2 cellular contexts compared by ENCODE assay signal in the genomic region with DNA sequence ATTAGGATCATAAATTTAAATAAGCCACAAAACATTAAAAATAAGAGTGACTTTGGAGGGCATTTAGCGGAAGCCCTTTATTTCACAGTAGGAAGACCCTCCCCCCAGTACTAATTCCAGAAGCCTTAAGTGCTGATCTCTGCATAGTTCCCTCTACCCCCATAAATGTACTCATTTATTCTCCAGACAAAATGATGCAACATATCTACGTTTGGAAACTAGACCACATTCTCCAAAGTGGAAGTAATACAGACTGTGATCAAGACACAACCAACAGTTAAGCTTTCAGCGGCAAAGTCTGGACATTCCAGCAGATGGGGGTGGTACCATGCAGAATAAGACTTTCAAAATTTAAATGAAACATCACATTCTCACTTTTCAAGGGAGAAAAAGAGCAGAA.
TF ChIP-seq lines count a peak whose summit lies in the region.

No MANE protein-coding gene starts in this region.

TF ChIP-seq in HCT116, 20 proteins besides CTCF, POLR2A, EP300 and RAD21 (continued from another document):
- TF ChIP-seq, protein P1, sequence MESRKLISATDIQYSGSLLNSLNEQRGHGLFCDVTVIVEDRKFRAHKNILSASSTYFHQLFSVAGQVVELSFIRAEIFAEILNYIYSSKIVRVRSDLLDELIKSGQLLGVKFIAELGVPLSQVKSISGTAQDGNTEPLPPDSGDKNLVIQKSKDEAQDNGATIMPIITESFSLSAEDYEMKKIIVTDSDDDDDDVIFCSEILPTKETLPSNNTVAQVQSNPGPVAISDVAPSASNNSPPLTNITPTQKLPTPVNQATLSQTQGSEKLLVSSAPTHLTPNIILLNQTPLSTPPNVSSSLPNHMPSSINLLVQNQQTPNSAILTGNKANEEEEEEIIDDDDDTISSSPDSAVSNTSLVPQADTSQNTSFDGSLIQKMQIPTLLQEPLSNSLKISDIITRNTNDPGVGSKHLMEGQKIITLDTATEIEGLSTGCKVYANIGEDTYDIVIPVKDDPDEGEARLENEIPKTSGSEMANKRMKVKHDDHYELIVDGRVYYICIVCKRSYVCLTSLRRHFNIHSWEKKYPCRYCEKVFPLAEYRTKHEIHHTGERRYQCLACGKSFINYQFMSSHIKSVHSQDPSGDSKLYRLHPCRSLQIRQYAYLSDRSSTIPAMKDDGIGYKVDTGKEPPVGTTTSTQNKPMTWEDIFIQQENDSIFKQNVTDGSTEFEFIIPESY (IDR thresholded peaks at IDR 0.05; ENCODE audit: extremely low read depth, insufficient replicate concordance, low read length), result no peak
- TF ChIP-seq, protein P2, sequence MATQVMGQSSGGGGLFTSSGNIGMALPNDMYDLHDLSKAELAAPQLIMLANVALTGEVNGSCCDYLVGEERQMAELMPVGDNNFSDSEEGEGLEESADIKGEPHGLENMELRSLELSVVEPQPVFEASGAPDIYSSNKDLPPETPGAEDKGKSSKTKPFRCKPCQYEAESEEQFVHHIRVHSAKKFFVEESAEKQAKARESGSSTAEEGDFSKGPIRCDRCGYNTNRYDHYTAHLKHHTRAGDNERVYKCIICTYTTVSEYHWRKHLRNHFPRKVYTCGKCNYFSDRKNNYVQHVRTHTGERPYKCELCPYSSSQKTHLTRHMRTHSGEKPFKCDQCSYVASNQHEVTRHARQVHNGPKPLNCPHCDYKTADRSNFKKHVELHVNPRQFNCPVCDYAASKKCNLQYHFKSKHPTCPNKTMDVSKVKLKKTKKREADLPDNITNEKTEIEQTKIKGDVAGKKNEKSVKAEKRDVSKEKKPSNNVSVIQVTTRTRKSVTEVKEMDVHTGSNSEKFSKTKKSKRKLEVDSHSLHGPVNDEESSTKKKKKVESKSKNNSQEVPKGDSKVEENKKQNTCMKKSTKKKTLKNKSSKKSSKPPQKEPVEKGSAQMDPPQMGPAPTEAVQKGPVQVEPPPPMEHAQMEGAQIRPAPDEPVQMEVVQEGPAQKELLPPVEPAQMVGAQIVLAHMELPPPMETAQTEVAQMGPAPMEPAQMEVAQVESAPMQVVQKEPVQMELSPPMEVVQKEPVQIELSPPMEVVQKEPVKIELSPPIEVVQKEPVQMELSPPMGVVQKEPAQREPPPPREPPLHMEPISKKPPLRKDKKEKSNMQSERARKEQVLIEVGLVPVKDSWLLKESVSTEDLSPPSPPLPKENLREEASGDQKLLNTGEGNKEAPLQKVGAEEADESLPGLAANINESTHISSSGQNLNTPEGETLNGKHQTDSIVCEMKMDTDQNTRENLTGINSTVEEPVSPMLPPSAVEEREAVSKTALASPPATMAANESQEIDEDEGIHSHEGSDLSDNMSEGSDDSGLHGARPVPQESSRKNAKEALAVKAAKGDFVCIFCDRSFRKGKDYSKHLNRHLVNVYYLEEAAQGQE (IDR thresholded peaks at IDR 0.05; ENCODE audit: low read depth), result no peak
- no peak for TF ChIP-seq YY1 (IDR thresholded peaks at IDR 0.05; ENCODE audit: extremely low read depth, insufficient replicate concordance, low read depth, low read length)
- TF ChIP-seq ELF1 (IDR thresholded peaks at IDR 0.05; ENCODE audit: borderline replicate concordance, low read depth), result no peak
- no peak for TF ChIP-seq ZFX (IDR thresholded peaks at IDR 0.05)

TF ChIP-seq in WTC11, 78 proteins besides CTCF, POLR2A, EP300 and RAD21 (continued from another document):
- TF ChIP-seq, protein P3, sequence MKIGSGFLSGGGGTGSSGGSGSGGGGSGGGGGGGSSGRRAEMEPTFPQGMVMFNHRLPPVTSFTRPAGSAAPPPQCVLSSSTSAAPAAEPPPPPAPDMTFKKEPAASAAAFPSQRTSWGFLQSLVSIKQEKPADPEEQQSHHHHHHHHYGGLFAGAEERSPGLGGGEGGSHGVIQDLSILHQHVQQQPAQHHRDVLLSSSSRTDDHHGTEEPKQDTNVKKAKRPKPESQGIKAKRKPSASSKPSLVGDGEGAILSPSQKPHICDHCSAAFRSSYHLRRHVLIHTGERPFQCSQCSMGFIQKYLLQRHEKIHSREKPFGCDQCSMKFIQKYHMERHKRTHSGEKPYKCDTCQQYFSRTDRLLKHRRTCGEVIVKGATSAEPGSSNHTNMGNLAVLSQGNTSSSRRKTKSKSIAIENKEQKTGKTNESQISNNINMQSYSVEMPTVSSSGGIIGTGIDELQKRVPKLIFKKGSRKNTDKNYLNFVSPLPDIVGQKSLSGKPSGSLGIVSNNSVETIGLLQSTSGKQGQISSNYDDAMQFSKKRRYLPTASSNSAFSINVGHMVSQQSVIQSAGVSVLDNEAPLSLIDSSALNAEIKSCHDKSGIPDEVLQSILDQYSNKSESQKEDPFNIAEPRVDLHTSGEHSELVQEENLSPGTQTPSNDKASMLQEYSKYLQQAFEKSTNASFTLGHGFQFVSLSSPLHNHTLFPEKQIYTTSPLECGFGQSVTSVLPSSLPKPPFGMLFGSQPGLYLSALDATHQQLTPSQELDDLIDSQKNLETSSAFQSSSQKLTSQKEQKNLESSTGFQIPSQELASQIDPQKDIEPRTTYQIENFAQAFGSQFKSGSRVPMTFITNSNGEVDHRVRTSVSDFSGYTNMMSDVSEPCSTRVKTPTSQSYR (CRISPR knock-in tag; IDR thresholded peaks at IDR 0.05), result no peak
- no peak for TF ChIP-seq TEAD1 (CRISPR knock-in tag; IDR thresholded peaks at IDR 0.05)
- TF ChIP-seq TP53 (CRISPR knock-in tag; IDR thresholded peaks at IDR 0.05), result no peak
- TF ChIP-seq, protein P4, sequence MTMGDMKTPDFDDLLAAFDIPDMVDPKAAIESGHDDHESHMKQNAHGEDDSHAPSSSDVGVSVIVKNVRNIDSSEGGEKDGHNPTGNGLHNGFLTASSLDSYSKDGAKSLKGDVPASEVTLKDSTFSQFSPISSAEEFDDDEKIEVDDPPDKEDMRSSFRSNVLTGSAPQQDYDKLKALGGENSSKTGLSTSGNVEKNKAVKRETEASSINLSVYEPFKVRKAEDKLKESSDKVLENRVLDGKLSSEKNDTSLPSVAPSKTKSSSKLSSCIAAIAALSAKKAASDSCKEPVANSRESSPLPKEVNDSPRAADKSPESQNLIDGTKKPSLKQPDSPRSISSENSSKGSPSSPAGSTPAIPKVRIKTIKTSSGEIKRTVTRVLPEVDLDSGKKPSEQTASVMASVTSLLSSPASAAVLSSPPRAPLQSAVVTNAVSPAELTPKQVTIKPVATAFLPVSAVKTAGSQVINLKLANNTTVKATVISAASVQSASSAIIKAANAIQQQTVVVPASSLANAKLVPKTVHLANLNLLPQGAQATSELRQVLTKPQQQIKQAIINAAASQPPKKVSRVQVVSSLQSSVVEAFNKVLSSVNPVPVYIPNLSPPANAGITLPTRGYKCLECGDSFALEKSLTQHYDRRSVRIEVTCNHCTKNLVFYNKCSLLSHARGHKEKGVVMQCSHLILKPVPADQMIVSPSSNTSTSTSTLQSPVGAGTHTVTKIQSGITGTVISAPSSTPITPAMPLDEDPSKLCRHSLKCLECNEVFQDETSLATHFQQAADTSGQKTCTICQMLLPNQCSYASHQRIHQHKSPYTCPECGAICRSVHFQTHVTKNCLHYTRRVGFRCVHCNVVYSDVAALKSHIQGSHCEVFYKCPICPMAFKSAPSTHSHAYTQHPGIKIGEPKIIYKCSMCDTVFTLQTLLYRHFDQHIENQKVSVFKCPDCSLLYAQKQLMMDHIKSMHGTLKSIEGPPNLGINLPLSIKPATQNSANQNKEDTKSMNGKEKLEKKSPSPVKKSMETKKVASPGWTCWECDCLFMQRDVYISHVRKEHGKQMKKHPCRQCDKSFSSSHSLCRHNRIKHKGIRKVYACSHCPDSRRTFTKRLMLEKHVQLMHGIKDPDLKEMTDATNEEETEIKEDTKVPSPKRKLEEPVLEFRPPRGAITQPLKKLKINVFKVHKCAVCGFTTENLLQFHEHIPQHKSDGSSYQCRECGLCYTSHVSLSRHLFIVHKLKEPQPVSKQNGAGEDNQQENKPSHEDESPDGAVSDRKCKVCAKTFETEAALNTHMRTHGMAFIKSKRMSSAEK (CRISPR knock-in tag; IDR thresholded peaks at IDR 0.05; ENCODE audit: borderline replicate concordance), result no peak
- no peak for TF ChIP-seq TEAD4 (CRISPR knock-in tag; IDR thresholded peaks at IDR 0.05)
- TF ChIP-seq IRF2 (CRISPR knock-in tag; IDR thresholded peaks at IDR 0.05; ENCODE audit: borderline replicate concordance, low read depth), result no peak
- no peak for TF ChIP-seq FOXJ3 (CRISPR knock-in tag; IDR thresholded peaks at IDR 0.05; ENCODE audit: borderline replicate concordance)
- no peak for TF ChIP-seq ZNF219 (CRISPR knock-in tag; IDR thresholded peaks at IDR 0.05; ENCODE audit: borderline replicate concordance)
- TF ChIP-seq RORB (CRISPR knock-in tag; IDR thresholded peaks at IDR 0.05), result no peak
- TF ChIP-seq, protein P5, sequence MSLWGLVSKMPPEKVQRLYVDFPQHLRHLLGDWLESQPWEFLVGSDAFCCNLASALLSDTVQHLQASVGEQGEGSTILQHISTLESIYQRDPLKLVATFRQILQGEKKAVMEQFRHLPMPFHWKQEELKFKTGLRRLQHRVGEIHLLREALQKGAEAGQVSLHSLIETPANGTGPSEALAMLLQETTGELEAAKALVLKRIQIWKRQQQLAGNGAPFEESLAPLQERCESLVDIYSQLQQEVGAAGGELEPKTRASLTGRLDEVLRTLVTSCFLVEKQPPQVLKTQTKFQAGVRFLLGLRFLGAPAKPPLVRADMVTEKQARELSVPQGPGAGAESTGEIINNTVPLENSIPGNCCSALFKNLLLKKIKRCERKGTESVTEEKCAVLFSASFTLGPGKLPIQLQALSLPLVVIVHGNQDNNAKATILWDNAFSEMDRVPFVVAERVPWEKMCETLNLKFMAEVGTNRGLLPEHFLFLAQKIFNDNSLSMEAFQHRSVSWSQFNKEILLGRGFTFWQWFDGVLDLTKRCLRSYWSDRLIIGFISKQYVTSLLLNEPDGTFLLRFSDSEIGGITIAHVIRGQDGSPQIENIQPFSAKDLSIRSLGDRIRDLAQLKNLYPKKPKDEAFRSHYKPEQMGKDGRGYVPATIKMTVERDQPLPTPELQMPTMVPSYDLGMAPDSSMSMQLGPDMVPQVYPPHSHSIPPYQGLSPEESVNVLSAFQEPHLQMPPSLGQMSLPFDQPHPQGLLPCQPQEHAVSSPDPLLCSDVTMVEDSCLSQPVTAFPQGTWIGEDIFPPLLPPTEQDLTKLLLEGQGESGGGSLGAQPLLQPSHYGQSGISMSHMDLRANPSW (CRISPR knock-in tag; conservative IDR thresholded peaks at IDR 0.05; ENCODE audit: low read depth), result no peak
- TF ChIP-seq ZNF317 (CRISPR knock-in tag; IDR thresholded peaks at IDR 0.05; ENCODE audit: borderline replicate concordance, low read depth), result no peak
- no peak for TF ChIP-seq ZNF416 (CRISPR knock-in tag; IDR thresholded peaks at IDR 0.05)
- TF ChIP-seq SMAD4 (CRISPR knock-in tag; IDR thresholded peaks at IDR 0.05), result no peak
- TF ChIP-seq, protein P6, sequence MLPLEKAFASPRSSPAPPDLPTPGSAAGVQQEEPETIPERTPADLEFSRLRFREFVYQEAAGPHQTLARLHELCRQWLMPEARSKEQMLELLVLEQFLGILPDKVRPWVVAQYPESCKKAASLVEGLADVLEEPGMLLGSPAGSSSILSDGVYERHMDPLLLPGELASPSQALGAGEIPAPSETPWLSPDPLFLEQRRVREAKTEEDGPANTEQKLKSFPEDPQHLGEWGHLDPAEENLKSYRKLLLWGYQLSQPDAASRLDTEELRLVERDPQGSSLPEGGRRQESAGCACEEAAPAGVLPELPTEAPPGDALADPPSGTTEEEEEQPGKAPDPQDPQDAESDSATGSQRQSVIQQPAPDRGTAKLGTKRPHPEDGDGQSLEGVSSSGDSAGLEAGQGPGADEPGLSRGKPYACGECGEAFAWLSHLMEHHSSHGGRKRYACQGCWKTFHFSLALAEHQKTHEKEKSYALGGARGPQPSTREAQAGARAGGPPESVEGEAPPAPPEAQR (CRISPR knock-in tag; IDR thresholded peaks at IDR 0.05), result no peak
- TF ChIP-seq, protein P7, sequence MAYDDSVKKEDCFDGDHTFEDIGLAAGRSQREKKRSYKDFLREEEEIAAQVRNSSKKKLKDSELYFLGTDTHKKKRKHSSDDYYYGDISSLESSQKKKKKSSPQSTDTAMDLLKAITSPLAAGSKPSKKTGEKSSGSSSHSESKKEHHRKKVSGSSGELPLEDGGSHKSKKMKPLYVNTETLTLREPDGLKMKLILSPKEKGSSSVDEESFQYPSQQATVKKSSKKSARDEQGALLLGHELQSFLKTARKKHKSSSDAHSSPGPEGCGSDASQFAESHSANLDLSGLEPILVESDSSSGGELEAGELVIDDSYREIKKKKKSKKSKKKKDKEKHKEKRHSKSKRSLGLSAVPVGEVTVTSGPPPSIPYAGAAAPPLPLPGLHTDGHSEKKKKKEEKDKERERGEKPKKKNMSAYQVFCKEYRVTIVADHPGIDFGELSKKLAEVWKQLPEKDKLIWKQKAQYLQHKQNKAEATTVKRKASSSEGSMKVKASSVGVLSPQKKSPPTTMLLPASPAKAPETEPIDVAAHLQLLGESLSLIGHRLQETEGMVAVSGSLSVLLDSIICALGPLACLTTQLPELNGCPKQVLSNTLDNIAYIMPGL (CRISPR knock-in tag; IDR thresholded peaks at IDR 0.05), result no peak
- TF ChIP-seq, protein P8, sequence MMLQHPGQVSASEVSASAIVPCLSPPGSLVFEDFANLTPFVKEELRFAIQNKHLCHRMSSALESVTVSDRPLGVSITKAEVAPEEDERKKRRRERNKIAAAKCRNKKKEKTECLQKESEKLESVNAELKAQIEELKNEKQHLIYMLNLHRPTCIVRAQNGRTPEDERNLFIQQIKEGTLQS (CRISPR knock-in tag; conservative IDR thresholded peaks at IDR 0.05), result no peak
